ENCODE assay signal across 1 cellular context in genomic region chr11:114036156-114036811, GRCh38.
A peak's percentile ranks its signal among the peaks of the same experiment; 100 is the strongest.
TF ChIP-seq lines count a peak whose summit lies in the region.

No MANE protein-coding gene starts in this region.

TF ChIP-seq in HepG2, 621 proteins besides CTCF, POLR2A, EP300 and RAD21 (continued from another document and continues in another):
- 0 out of 2 replicates have a peak, but pooled peaks have one; percentile 69 for TF ChIP-seq CBX5 (CRISPR knock-in tag; IDR thresholded peaks at IDR 0.05; ENCODE audit: borderline replicate concordance)
- TF ChIP-seq ZNF670 (CRISPR knock-in tag; IDR thresholded peaks at IDR 0.05; ENCODE audit: borderline replicate concordance): no peak
- no peak for TF ChIP-seq RARG (CRISPR knock-in tag; IDR thresholded peaks at IDR 0.05; ENCODE audit: low read depth)
- no peak for TF ChIP-seq ZNF615 (CRISPR knock-in tag; IDR thresholded peaks at IDR 0.05; ENCODE audit: borderline replicate concordance)
- no peak for TF ChIP-seq ZBTB1 (CRISPR knock-in tag; IDR thresholded peaks at IDR 0.05; ENCODE audit: borderline replicate concordance)
- peak; percentile 62; the same call in 1 of the 2 replicates for TF ChIP-seq GABPB1 (CRISPR knock-in tag; IDR thresholded peaks at IDR 0.05)
- peak; percentile 54; the same call in 1 of the 2 replicates for TF ChIP-seq ZNF124 (CRISPR knock-in tag; IDR thresholded peaks at IDR 0.05)
- TF ChIP-seq ZNF563 (CRISPR knock-in tag; IDR thresholded peaks at IDR 0.05): peak; percentile 91
- no peak for TF ChIP-seq ZNF251 (CRISPR knock-in tag; IDR thresholded peaks at IDR 0.05)
- 0 out of 2 replicates have a peak, but pooled peaks have one; percentile 34 for TF ChIP-seq ZSCAN25 (CRISPR knock-in tag; IDR thresholded peaks at IDR 0.05)
- no peak for TF ChIP-seq RFX1 (IDR thresholded peaks at IDR 0.05)
- no peak for TF ChIP-seq CENPBD1 (CRISPR knock-in tag; IDR thresholded peaks at IDR 0.05; ENCODE audit: borderline replicate concordance, low read depth)
- TF ChIP-seq ZNF83 (CRISPR knock-in tag; IDR thresholded peaks at IDR 0.05; ENCODE audit: borderline replicate concordance): no peak
- TF ChIP-seq FLYWCH1 (CRISPR knock-in tag; IDR thresholded peaks at IDR 0.05): no peak
- no peak for TF ChIP-seq ZNF337 (CRISPR knock-in tag; IDR thresholded peaks at IDR 0.05; ENCODE audit: borderline replicate concordance, low read depth)
- no peak for TF ChIP-seq ZNF704 (CRISPR knock-in tag; IDR thresholded peaks at IDR 0.05; ENCODE audit: borderline replicate concordance)
- TF ChIP-seq, protein P1, sequence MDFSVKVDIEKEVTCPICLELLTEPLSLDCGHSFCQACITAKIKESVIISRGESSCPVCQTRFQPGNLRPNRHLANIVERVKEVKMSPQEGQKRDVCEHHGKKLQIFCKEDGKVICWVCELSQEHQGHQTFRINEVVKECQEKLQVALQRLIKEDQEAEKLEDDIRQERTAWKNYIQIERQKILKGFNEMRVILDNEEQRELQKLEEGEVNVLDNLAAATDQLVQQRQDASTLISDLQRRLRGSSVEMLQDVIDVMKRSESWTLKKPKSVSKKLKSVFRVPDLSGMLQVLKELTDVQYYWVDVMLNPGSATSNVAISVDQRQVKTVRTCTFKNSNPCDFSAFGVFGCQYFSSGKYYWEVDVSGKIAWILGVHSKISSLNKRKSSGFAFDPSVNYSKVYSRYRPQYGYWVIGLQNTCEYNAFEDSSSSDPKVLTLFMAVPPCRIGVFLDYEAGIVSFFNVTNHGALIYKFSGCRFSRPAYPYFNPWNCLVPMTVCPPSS (IDR thresholded peaks at IDR 0.05): no peak
- TF ChIP-seq STAT5B (CRISPR knock-in tag; IDR thresholded peaks at IDR 0.05): no peak
- TF ChIP-seq, protein P2, sequence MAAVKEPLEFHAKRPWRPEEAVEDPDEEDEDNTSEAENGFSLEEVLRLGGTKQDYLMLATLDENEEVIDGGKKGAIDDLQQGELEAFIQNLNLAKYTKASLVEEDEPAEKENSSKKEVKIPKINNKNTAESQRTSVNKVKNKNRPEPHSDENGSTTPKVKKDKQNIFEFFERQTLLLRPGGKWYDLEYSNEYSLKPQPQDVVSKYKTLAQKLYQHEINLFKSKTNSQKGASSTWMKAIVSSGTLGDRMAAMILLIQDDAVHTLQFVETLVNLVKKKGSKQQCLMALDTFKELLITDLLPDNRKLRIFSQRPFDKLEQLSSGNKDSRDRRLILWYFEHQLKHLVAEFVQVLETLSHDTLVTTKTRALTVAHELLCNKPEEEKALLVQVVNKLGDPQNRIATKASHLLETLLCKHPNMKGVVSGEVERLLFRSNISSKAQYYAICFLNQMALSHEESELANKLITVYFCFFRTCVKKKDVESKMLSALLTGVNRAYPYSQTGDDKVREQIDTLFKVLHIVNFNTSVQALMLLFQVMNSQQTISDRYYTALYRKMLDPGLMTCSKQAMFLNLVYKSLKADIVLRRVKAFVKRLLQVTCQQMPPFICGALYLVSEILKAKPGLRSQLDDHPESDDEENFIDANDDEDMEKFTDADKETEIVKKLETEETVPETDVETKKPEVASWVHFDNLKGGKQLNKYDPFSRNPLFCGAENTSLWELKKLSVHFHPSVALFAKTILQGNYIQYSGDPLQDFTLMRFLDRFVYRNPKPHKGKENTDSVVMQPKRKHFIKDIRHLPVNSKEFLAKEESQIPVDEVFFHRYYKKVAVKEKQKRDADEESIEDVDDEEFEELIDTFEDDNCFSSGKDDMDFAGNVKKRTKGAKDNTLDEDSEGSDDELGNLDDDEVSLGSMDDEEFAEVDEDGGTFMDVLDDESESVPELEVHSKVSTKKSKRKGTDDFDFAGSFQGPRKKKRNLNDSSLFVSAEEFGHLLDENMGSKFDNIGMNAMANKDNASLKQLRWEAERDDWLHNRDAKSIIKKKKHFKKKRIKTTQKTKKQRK (IDR thresholded peaks at IDR 0.05; ENCODE audit: low read length): no peak
- TF ChIP-seq, protein P3, sequence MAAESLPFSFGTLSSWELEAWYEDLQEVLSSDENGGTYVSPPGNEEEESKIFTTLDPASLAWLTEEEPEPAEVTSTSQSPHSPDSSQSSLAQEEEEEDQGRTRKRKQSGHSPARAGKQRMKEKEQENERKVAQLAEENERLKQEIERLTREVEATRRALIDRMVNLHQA (CRISPR knock-in tag; IDR thresholded peaks at IDR 0.05): no peak
- 0 out of 2 replicates have a peak, but pooled peaks have one; percentile 16 for TF ChIP-seq ATF7-NPFF (CRISPR knock-in tag; IDR thresholded peaks at IDR 0.05; ENCODE audit: low read depth)
- TF ChIP-seq ZNF777 (CRISPR knock-in tag; IDR thresholded peaks at IDR 0.05): no peak
- 0 out of 2 replicates have a peak, but pooled peaks have one; percentile 60 for TF ChIP-seq EED (CRISPR knock-in tag; IDR thresholded peaks at IDR 0.05)
- no peak for TF ChIP-seq ZNF326 (CRISPR knock-in tag; IDR thresholded peaks at IDR 0.05; ENCODE audit: borderline replicate concordance)
- TF ChIP-seq, protein P4, sequence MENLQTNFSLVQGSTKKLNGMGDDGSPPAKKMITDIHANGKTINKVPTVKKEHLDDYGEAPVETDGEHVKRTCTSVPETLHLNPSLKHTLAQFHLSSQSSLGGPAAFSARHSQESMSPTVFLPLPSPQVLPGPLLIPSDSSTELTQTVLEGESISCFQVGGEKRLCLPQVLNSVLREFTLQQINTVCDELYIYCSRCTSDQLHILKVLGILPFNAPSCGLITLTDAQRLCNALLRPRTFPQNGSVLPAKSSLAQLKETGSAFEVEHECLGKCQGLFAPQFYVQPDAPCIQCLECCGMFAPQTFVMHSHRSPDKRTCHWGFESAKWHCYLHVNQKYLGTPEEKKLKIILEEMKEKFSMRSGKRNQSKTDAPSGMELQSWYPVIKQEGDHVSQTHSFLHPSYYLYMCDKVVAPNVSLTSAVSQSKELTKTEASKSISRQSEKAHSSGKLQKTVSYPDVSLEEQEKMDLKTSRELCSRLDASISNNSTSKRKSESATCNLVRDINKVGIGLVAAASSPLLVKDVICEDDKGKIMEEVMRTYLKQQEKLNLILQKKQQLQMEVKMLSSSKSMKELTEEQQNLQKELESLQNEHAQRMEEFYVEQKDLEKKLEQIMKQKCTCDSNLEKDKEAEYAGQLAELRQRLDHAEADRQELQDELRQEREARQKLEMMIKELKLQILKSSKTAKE (CRISPR knock-in tag; IDR thresholded peaks at IDR 0.05; ENCODE audit: borderline replicate concordance): no peak
- TF ChIP-seq ZBTB25 (CRISPR knock-in tag; IDR thresholded peaks at IDR 0.05): no peak
- no peak for TF ChIP-seq ZNF136 (CRISPR knock-in tag; IDR thresholded peaks at IDR 0.05; ENCODE audit: low read depth)
- peak; percentile 32; the same call in 1 of the 2 replicates for TF ChIP-seq ARID5B (CRISPR knock-in tag; IDR thresholded peaks at IDR 0.05)
- no peak; the same call in 1 of the 2 replicates for TF ChIP-seq SNAPC4 (CRISPR knock-in tag; IDR thresholded peaks at IDR 0.05)
- peak; percentile 80 for TF ChIP-seq POGK (CRISPR knock-in tag; conservative IDR thresholded peaks at IDR 0.05)
- TF ChIP-seq ZNF275 (CRISPR knock-in tag; IDR thresholded peaks at IDR 0.05; ENCODE audit: borderline replicate concordance): no peak
